In genomic region chr10:108453166-108453565, GRCh38 we compare ENCODE assay signal across 18 cellular contexts.
DNase-seq lines count a peak whose midpoint lies in the region; ATAC-seq and TF ChIP-seq lines count a peak whose summit lies in the region.
"Had no signal": no experiment of that assay in that cellular context is flagged by ENCODE, and none has a peak within 500 bp of the region (broad histone marks: within the 10 kb centered on the region; RNA-seq: fewer than 3 reads in every experiment).

No MANE protein-coding gene starts in this region.

- H3K36me3 Mint-ChIP-seq in GM23338 (ENCODE audit: low read depth) (no peaks in the 10 kb centered on the region), neural progenitor cell (no peaks in the 10 kb centered on the region)
- H3K36me3 Mint-ChIP-seq: CD4-positive, CD25-positive, alpha-beta regulatory T cell; CD8-positive, alpha-beta memory T cell had no signal

- no peaks in the 10 kb centered on the region for H3K9me3 ChIP-seq in neural progenitor cell (ENCODE audit: low read depth)
- H3K9me3 ChIP-seq: BE2C had no signal

- H3K4me3 ChIP-seq in GM23338 (no peak overlapping the region), neural progenitor cell (no peak overlapping the region)
- H3K4me3 ChIP-seq: GM12878 had no signal

- H3K4me1 Mint-ChIP-seq in GM23338 (no peaks in the 10 kb centered on the region; the same call in 2 of the 3 replicates), neural progenitor cell (no peaks in the 10 kb centered on the region)
- H3K4me1 Mint-ChIP-seq: CD4-positive, CD25-positive, alpha-beta regulatory T cell; CD8-positive, alpha-beta memory T cell; H9 had no signal

- H3K79me2 ChIP-seq in GM23338 (replicated peaks; ENCODE audit: insufficient read depth) (no peaks in the 10 kb centered on the region), neural progenitor cell (ENCODE audit: low read depth) (no peaks in the 10 kb centered on the region)

- H3K36me3 ChIP-seq in GM23338 (ENCODE audit: insufficient read depth), result no peaks in the 10 kb centered on the region
- no peaks in the 10 kb centered on the region for H3K36me3 ChIP-seq in neural progenitor cell
- H3K36me3 ChIP-seq: BE2C had no signal

- H2AFZ ChIP-seq in GM23338 (no peak overlapping the region), neural progenitor cell (replicated peaks) (no peak overlapping the region)

- H3K9me2 ChIP-seq in GM23338 (ENCODE audit: insufficient read depth), result no peaks in the 10 kb centered on the region

- ATAC-seq in GM23338, result no peak
- ATAC-seq: GM12878 had no signal

- peak overlapping the region; percentile 23; the same call in 1 of the 2 replicates for H3K27ac Mint-ChIP-seq in GM23338
- H3K27ac Mint-ChIP-seq in neural progenitor cell, result peak overlapping the region; percentile 37
- H3K27ac Mint-ChIP-seq: CD4-positive, CD25-positive, alpha-beta regulatory T cell; CD8-positive, alpha-beta memory T cell; H9 had no signal

- H3K4me3 Mint-ChIP-seq in GM23338 (no peak overlapping the region), neural progenitor cell (no peak overlapping the region)
- H3K4me3 Mint-ChIP-seq: CD4-positive, CD25-positive, alpha-beta regulatory T cell; CD8-positive, alpha-beta memory T cell; H9 had no signal

- H3K27ac ChIP-seq in GM23338 (ENCODE audit: low read depth) (no peak overlapping the region), VCaP (peak overlapping the region; percentile 79), neural progenitor cell (no peak overlapping the region)

- no peaks in the 10 kb centered on the region for H3K27me3 ChIP-seq in GM23338 (ENCODE audit: insufficient read depth)
- no peaks in the 10 kb centered on the region for H3K27me3 ChIP-seq in neural progenitor cell
- H3K27me3 ChIP-seq: BE2C had no signal

- no peak for DNase-seq in GM23338 (ENCODE audit: low spot score)
- peak; percentile 58 for DNase-seq in HT-29 (ENCODE audit: low spot score)
- no peak for DNase-seq in neural progenitor cell (ENCODE audit: low spot score)
- DNase-seq in iPS-NIHi7 (ENCODE audit: extremely low spot score), result no peak
- no peak for DNase-seq in central memory CD4-positive, alpha-beta T cell
- DNase-seq in kidney glomerular epithelial cell (lab: John Stamatoyannopoulos, UW), result no peak
- DNase-seq: ACHN; BE2C; C1 segment of cervical spinal cord; CD4-positive, CD25-positive, alpha-beta regulatory T cell; CD8-positive, alpha-beta memory T cell; COR-L47; DMS 273 treated with DMSO at 0.1 percent for 48 hours; DMS53; DND-41; H9 had no signal

- TF ChIP-seq CTCF in GM23338 (conservative IDR thresholded peaks at IDR 0.05; ENCODE audit: low read depth in 2 of 2), result no peak
- TF ChIP-seq CTCF in VCaP (conservative IDR thresholded peaks at IDR 0.05), result no peak
- no peak for TF ChIP-seq CTCF in neural progenitor cell (IDR thresholded peaks at IDR 0.05)

- H3K4me1 ChIP-seq in GM23338 (ENCODE audit: insufficient read depth) (no peaks in the 10 kb centered on the region), neural progenitor cell (no peaks in the 10 kb centered on the region)

- no peaks in the 10 kb centered on the region for H3F3A ChIP-seq in GM23338 (replicated peaks; ENCODE audit: low read depth)
- H3F3A ChIP-seq in neural progenitor cell (ENCODE audit: low read depth), result no peaks in the 10 kb centered on the region

- H4K20me1 ChIP-seq in GM23338 (replicated peaks; ENCODE audit: insufficient read depth) (no peaks in the 10 kb centered on the region), neural progenitor cell (ENCODE audit: low read depth) (no peaks in the 10 kb centered on the region)

- no peak overlapping the region for H3K4me2 ChIP-seq in GM23338
- H3K4me2 ChIP-seq in neural progenitor cell, result no peak overlapping the region

- no peaks in the 10 kb centered on the region for H3K27me3 Mint-ChIP-seq in GM23338 (ENCODE audit: insufficient read depth, low read depth, poor library complexity)
- H3K27me3 Mint-ChIP-seq in neural progenitor cell (ENCODE audit: insufficient read depth, low read depth), result no peaks in the 10 kb centered on the region
- H3K27me3 Mint-ChIP-seq: CD4-positive, CD25-positive, alpha-beta regulatory T cell; CD8-positive, alpha-beta memory T cell had no signal

- H3K9me3 Mint-ChIP-seq in GM23338 (no peaks in the 10 kb centered on the region), neural progenitor cell (no peaks in the 10 kb centered on the region)
- H3K9me3 Mint-ChIP-seq: H9 had no signal

- H3K9ac ChIP-seq in neural progenitor cell, result no peak overlapping the region

TF ChIP-seq in GM23338, 12 proteins besides CTCF, POLR2A, EP300 and RAD21:
- TF ChIP-seq EZH2phosphoT487 (IDR thresholded peaks at IDR 0.05; ENCODE audit: unreplicated experiment), result no peak
- TF ChIP-seq NANOG (IDR thresholded peaks at IDR 0.05; ENCODE audit: borderline replicate concordance), result no peak
- TF ChIP-seq ZNF462 (CRISPR knock-in tag; IDR thresholded peaks at IDR 0.05), result no peak
- no peak for TF ChIP-seq ZNF114 (CRISPR knock-in tag; IDR thresholded peaks at IDR 0.05)
- TF ChIP-seq STAT1 (IDR thresholded peaks at IDR 0.05; ENCODE audit: unreplicated experiment), result no peak
- no peak for TF ChIP-seq CREB1 (CRISPR knock-in tag; IDR thresholded peaks at IDR 0.05; ENCODE audit: low read depth)
- no peak for TF ChIP-seq EZH2 (IDR thresholded peaks at IDR 0.05; ENCODE audit: low read depth, unreplicated experiment)
